ENCODE assay signal across 1 cellular context in genomic region chr4:86484241-86484640, GRCh38.
TF ChIP-seq lines count a peak whose summit lies in the region.

No MANE protein-coding gene starts in this region.

TF ChIP-seq in GM12878, 131 proteins besides CTCF, POLR2A, EP300 and RAD21:
- TF ChIP-seq IKZF1 (conservative IDR thresholded peaks at IDR 0.05) (0 out of 2 replicates have a peak, but pooled peaks have one; percentile 32), CBFB (IDR thresholded peaks at IDR 0.05; ENCODE audit: low read depth) (peak; percentile 54; the same call in 1 of the 2 replicates), CREM (IDR thresholded peaks at IDR 0.05; ENCODE audit: low read depth) (0 out of 2 replicates have a peak, but pooled peaks have one; percentile 8), IKZF2 (IDR thresholded peaks at IDR 0.05) (no peak), RFX5 (IDR thresholded peaks at IDR 0.05; ENCODE audit: low read depth, low read length) (no peak), RUNX3 (IDR thresholded peaks at IDR 0.05; ENCODE audit: low read length) (peak; percentile 88), EED (IDR thresholded peaks at IDR 0.05; ENCODE audit: low read depth) (peak; percentile 87), KDM1A (IDR thresholded peaks at IDR 0.05; ENCODE audit: borderline replicate concordance) (no peak), NFIC (IDR thresholded peaks at IDR 0.05; ENCODE audit: low read depth, low read length) (peak; percentile 54; the same call in 1 of the 2 replicates)
